8 cellular contexts compared by ENCODE assay signal in genomic region chr4:82797048-82797590, GRCh38. TPM values are rescaled to one million over a fixed set of nuclear protein-coding genes. Genes with fewer than 3 reads are reported as not detected.
A peak's percentile ranks its signal among the peaks of the same experiment; 100 is the strongest.
DNase-seq lines count a peak whose midpoint lies in the region; ATAC-seq lines count a peak whose summit lies in the region.

No MANE protein-coding gene starts in this region.

- WGBS in aorta, 2 donors = 42 to 49% methylated on average over 14 of the region's 14 CpGs

- peak; percentile 17 for DNase-seq in DMS53 treated with DMSO at 0.1 percent for 48 hours (lab: John Stamatoyannopoulos, UW; ENCODE audit: unreplicated experiment)
- DNase-seq in NCI-H1105 (lab: John Stamatoyannopoulos, UW) = peak; percentile 20
- no peak for DNase-seq in effector memory CD8-positive, alpha-beta T cell
- no peak for DNase-seq in aorta
- DNase-seq in effector CD8-positive, alpha-beta T cell (lab: John Stamatoyannopoulos, UW) = no peak
- no peak for DNase-seq in HPDE6-E6E7 (ENCODE audit: extremely low spot score)

- H3K9me3 ChIP-seq in neuron (ENCODE audit: low read length) = no peaks in the 10 kb centered on the region
- no peaks in the 10 kb centered on the region for H3K9me3 ChIP-seq in aorta (ENCODE audit: control insufficient read depth, low read length)

- H3K9me3 Mint-ChIP-seq in effector memory CD8-positive, alpha-beta T cell = no peaks in the 10 kb centered on the region

- peaks cover 36% of the 10 kb centered on the region for H3K4me1 ChIP-seq in neuron (ENCODE audit: insufficient read depth, low read length)
- peaks cover 0 to 2% of the 10 kb centered on the region in 2 donors for H3K4me1 ChIP-seq in aorta (ENCODE audit: control insufficient read depth in 1 of 2, insufficient read depth in 2 of 2, low read length in 2 of 2)

- H3K4me3 ChIP-seq in neuron (ENCODE audit: low read length) (peak overlapping the region; percentile 87), aorta (ENCODE audit: low read length in 2 of 2) (no peak overlapping the region)

- no peak for ATAC-seq in effector memory CD8-positive, alpha-beta T cell (replicated peaks)
- no peak for ATAC-seq in aorta (ENCODE audit: low FRiP score)
- no peak for ATAC-seq in GM19324 (IDR thresholded peaks at IDR 0.05; ENCODE audit: low FRiP score, unreplicated experiment)

- H3K27me3 Mint-ChIP-seq in effector memory CD8-positive, alpha-beta T cell = peaks cover 5% of the 10 kb centered on the region in 2 donors

- H3K36me3 ChIP-seq in neuron (ENCODE audit: insufficient read depth, low read length) = peaks cover 7% of the 10 kb centered on the region
- H3K36me3 ChIP-seq in aorta (ENCODE audit: control insufficient read depth in 1 of 2, insufficient read depth in 2 of 2, low read length in 1 of 2) = no peaks in the 10 kb centered on the region

- H3K4me1 Mint-ChIP-seq in effector memory CD8-positive, alpha-beta T cell (ENCODE audit: low read depth in 2 of 2) = peaks cover 11 to 24% of the 10 kb centered on the region in 2 donors

- H3K36me3 Mint-ChIP-seq in effector memory CD8-positive, alpha-beta T cell (ENCODE audit: insufficient read depth) = peaks cover 8% of the 10 kb centered on the region

- H3K27ac ChIP-seq in aorta (ENCODE audit: low read depth in 1 of 2, low read length in 2 of 2) = no peak overlapping the region

- intact Hi-C loops in aorta (cut with DNase I) = loop anchor here in 1 of 2 donors (5.0 kb wide), 2 partner anchors 45 to 335 kb away; no protein-coding TSS in a partner anchor

- H3K4me3 Mint-ChIP-seq in effector memory CD8-positive, alpha-beta T cell = peak overlapping the region; percentile 88 to 92

- no peaks in the 10 kb centered on the region for H3K27me3 ChIP-seq in neuron (ENCODE audit: insufficient read depth, low read length)
- H3K27me3 ChIP-seq in aorta (ENCODE audit: control insufficient read depth in 1 of 2, insufficient read depth in 2 of 2, low read length in 1 of 2) = no peaks in the 10 kb centered on the region

- H3K27ac Mint-ChIP-seq in effector memory CD8-positive, alpha-beta T cell = no peak overlapping the region

- no peak overlapping the region for H2AFZ ChIP-seq in neuron (ENCODE audit: low read depth, low read length)

RNA-seq across cellular contexts. Expression of gene SCD5, which starts 1.5 kb away (rescaled TPM):
- total RNA-seq in aorta = 10 to 100 TPM in 1 of 2 donors, 1 to 10 TPM in 1; 6.0 to 11.5 TPM
- 1 to 10 TPM; 2.6 to 4.4 TPM for polyA plus RNA-seq in aorta

Comparison
In these comparisons a context has a peak if more than half of its experiments do, and no peak if none do; other contexts are left out.
1. DNase-seq: peak in DMS53 treated with DMSO at 0.1 percent for 48 hours (single experiment) and NCI-H1105 (single experiment); none in effector memory CD8-positive, alpha-beta T cell (0 of 3), aorta (0 of 2), effector CD8-positive, alpha-beta T cell (single experiment) and HPDE6-E6E7 (single experiment).